ENCODE assay signal across 8 cellular contexts in the genomic region with DNA sequence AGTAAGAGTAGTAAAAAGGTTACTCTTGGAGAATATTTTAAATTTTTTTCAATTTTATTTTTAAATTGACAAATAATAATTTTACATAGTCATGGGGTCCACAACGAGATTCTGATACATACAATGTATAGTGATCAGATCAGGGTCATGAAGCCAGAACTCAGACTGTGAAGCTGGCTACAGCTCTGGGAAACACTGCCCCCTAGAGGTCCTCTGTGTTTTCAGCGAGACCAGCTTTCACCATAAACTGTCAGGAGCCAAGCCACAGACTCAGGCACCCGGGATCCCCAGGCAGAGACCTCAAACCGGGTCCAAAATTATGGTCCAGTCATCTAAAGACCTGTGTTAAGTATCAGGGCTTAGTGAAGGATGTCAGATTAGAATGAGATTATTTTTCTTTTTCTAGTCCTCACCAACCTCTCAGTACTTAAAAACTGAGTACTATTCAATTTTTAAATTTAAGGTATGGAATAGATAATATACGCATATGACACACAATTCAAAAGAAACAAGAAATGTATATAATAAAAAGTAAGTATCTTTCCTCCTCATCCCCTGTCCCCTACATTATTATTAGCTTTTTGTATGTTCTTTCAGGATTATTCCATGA.
DNase-seq lines count a peak whose midpoint lies in the region; ATAC-seq and TF ChIP-seq lines count a peak whose summit lies in the region.

No MANE protein-coding gene starts in this region.

- ATAC-seq in GM19467 (IDR thresholded peaks at IDR 0.05; ENCODE audit: unreplicated experiment) (peak; percentile 77), mucosa of descending colon (peak; percentile 64), HG03469 (IDR thresholded peaks at IDR 0.05; ENCODE audit: unreplicated experiment) (no peak)

- H3K36me3 ChIP-seq in mucosa of descending colon (ENCODE audit: low read depth) = no peaks in the 10 kb centered on the region

- H3K4me3 ChIP-seq in mucosa of descending colon = no peak overlapping the region

- TF ChIP-seq CTCF in mucosa of descending colon (IDR thresholded peaks at IDR 0.05) = peak; percentile 45

- DNase-seq in DMS 273 (lab: John Stamatoyannopoulos, UW; ENCODE audit: unreplicated experiment) (peak; percentile 66), DMS 273 treated with DMSO at 0.1 percent for 48 hours (lab: John Stamatoyannopoulos, UW) (no peak), HT-29 (ENCODE audit: low spot score) (peak; percentile 54), OCI-M2 (lab: John Stamatoyannopoulos, UW; ENCODE audit: unreplicated experiment) (peak; percentile 66), cerebellar cortex (ENCODE audit: low spot score) (peak; percentile 8), mucosa of descending colon (peak in 2 of 3 donors; percentile 37 to 67)

- H3K4me1 ChIP-seq in mucosa of descending colon (ENCODE audit: low read depth) = no peaks in the 10 kb centered on the region

- H3K9me3 ChIP-seq in mucosa of descending colon = no peaks in the 10 kb centered on the region

- intact Hi-C loops in mucosa of descending colon (cut with DNase I, micrococcal nuclease) = loop anchor here in 1 of 2 donors (10.0 kb wide), 1 partner anchor 304 kb away; no protein-coding TSS in a partner anchor
